1 cellular context compared by ENCODE assay signal in genomic region chr9:133507246-133507965, GRCh38.
TF ChIP-seq lines count a peak whose summit lies in the region.

No MANE protein-coding gene starts in this region.

TF ChIP-seq in H1, 55 proteins besides CTCF, POLR2A, EP300 and RAD21:
- no peak for TF ChIP-seq TAF1 (IDR thresholded peaks at IDR 0.05; ENCODE audit: low read depth, low read length)
- no peak for TF ChIP-seq BACH1 (IDR thresholded peaks at IDR 0.05; ENCODE audit: low read length)
- no peak for TF ChIP-seq KDM1A (IDR thresholded peaks at IDR 0.05; ENCODE audit: borderline replicate concordance, low read length)
- TF ChIP-seq BRCA1 (IDR thresholded peaks at IDR 0.05; ENCODE audit: low read depth, low read length) = no peak
- TF ChIP-seq GABPA (IDR thresholded peaks at IDR 0.05; ENCODE audit: borderline replicate concordance, insufficient read depth, low read length) = no peak
- no peak for TF ChIP-seq EZH2 (IDR thresholded peaks at IDR 0.05; ENCODE audit: low read depth, low read length, severe bottlenecking)
- no peak for TF ChIP-seq HDAC2 (IDR thresholded peaks at IDR 0.05; ENCODE audit: borderline replicate concordance in 1 of 2, low read depth in 2 of 2, low read length in 2 of 2)
- TF ChIP-seq TCF12 (IDR thresholded peaks at IDR 0.05; ENCODE audit: low read depth, low read length) = no peak
